In genomic region chr5:31463341-31463740, GRCh38 we compare ENCODE assay signal across 22 cellular contexts.
"Had no signal": no experiment of that assay in that cellular context is flagged by ENCODE, and none has a peak within 500 bp of the region (broad histone marks: within the 10 kb centered on the region; RNA-seq: fewer than 3 reads in every experiment).

No MANE protein-coding gene starts in this region.

- H2AFZ ChIP-seq: hepatocyte had no signal

- H3K27ac ChIP-seq: epithelial cell of prostate, esophagus squamous epithelium, hepatocyte, neutrophil, ovary, stomach, suprapubic skin, thyroid gland had no signal

- H3K4me1 Mint-ChIP-seq: central memory CD8-positive, alpha-beta T cell; naive thymus-derived CD8-positive, alpha-beta T cell had no signal

- H3K36me3 ChIP-seq: ovary had no signal

- H3K27ac Mint-ChIP-seq: dendritic cell treated with granulocyte-macrophage colony-stimulating factor and Interleukin-4, amounts not matched to agents 40 ng/mL and 50 ng/mL, for 4 days; naive thymus-derived CD8-positive, alpha-beta T cell; progenitor cell of endocrine pancreas; type B pancreatic cell had no signal

- DNase-seq: effector CD4-positive, alpha-beta T cell; esophagus squamous epithelium; foreskin melanocyte; head of caudate nucleus; kidney glomerular epithelial cell; mucosa of descending colon; naive thymus-derived CD8-positive, alpha-beta T cell; ovary; right cardiac atrium; small intestine; stimulated activated CD4-positive, alpha-beta T cell treated with anti-CD3 and anti-CD28 coated beads, Interleukin-12 subunit alpha, Interleukin-12 subunit beta, amount 100 ng/mL, for 4 hours; stimulated activated naive CD4-positive, alpha-beta T cell; stomach; thyroid gland had no signal

- H3K4me2 ChIP-seq: hepatocyte had no signal

- H3K9me3 Mint-ChIP-seq: dendritic cell treated with granulocyte-macrophage colony-stimulating factor and Interleukin-4, amounts not matched to agents 40 ng/mL and 50 ng/mL, for 4 days had no signal

- H3K27me3 ChIP-seq: esophagus squamous epithelium, hepatocyte, neutrophil, ovary, stomach, suprapubic skin, thyroid gland had no signal

- H3K27me3 Mint-ChIP-seq: central memory CD8-positive, alpha-beta T cell; dendritic cell treated with granulocyte-macrophage colony-stimulating factor and Interleukin-4, amounts not matched to agents 40 ng/mL and 50 ng/mL, for 4 days; naive thymus-derived CD8-positive, alpha-beta T cell; progenitor cell of endocrine pancreas; type B pancreatic cell had no signal

- H3K79me2 ChIP-seq: hepatocyte had no signal

- H3K4me3 Mint-ChIP-seq: central memory CD8-positive, alpha-beta T cell; dendritic cell treated with granulocyte-macrophage colony-stimulating factor and Interleukin-4, amounts not matched to agents 40 ng/mL and 50 ng/mL, for 4 days; naive thymus-derived CD8-positive, alpha-beta T cell; type B pancreatic cell had no signal

- H3K9me3 ChIP-seq: esophagus squamous epithelium, mucosa of descending colon, neutrophil, ovary, stomach, suprapubic skin, thyroid gland had no signal

- H3K4me1 ChIP-seq: esophagus squamous epithelium, stomach, suprapubic skin, thyroid gland had no signal

- H3K4me3 ChIP-seq: esophagus squamous epithelium, hepatocyte, mucosa of descending colon, ovary, stomach, suprapubic skin, thyroid gland had no signal
